1 cellular context compared by ENCODE assay signal in the genomic region with DNA sequence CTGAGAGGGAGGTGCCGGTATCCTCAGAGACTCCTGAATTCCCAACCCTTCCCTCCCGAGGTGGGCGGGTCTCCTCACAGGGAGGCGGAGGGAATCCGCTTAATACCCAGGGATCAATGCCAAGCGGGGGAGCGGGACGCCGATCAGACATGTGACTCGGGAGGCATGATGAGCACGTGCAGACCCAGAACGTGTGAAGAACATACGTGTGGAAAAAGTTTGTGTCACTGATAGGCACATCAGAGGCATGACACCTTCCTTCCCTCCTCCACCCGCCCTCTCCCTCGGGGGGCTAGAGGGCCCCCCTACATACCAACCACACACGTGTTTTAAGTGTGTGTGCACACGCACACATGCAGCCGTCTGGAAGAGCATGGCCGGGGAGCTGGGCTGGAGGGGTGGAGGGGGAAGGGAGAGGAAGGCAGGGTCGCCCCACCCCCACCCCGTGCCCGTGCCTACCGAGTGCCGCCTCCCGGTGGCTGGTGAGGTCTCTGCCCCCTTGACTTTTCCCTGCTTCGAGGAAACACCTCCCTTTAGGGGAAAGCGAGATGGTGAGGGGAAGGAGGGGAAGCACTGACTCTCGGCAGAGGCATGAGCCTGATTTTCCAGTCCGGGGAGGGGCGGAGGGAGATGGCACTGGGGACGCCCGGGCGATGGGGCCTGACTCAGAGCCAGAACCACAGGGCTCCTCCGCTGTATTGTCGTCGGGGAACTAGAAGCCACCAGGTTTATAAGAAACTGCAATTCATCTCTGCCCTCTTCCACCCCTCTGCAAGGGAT.
TF ChIP-seq lines count a peak whose summit lies in the region.

No MANE protein-coding gene starts in this region.

TF ChIP-seq in H1, 55 proteins besides CTCF, POLR2A, EP300 and RAD21:
- TF ChIP-seq POU5F1 (IDR thresholded peaks at IDR 0.05; ENCODE audit: low read depth, low read length), result no peak
- TF ChIP-seq FOSL1 (IDR thresholded peaks at IDR 0.05; ENCODE audit: insufficient read depth, low read depth, low read length), result no peak
- TF ChIP-seq RNF2 (IDR thresholded peaks at IDR 0.05; ENCODE audit: borderline replicate concordance, low read depth, low read length, missing control alignments, poor library complexity, severe bottlenecking), result peak; percentile 67
- 0 out of 2 replicates have a peak, but pooled peaks have one; percentile 27 for TF ChIP-seq SP4 (IDR thresholded peaks at IDR 0.05; ENCODE audit: low read length)
- TF ChIP-seq, protein P1, sequence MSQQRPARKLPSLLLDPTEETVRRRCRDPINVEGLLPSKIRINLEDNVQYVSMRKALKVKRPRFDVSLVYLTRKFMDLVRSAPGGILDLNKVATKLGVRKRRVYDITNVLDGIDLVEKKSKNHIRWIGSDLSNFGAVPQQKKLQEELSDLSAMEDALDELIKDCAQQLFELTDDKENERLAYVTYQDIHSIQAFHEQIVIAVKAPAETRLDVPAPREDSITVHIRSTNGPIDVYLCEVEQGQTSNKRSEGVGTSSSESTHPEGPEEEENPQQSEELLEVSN (IDR thresholded peaks at IDR 0.05), result peak; percentile 100
- TF ChIP-seq, protein P2, sequence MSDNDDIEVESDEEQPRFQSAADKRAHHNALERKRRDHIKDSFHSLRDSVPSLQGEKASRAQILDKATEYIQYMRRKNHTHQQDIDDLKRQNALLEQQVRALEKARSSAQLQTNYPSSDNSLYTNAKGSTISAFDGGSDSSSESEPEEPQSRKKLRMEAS (IDR thresholded peaks at IDR 0.05), result peak; percentile 100
- TF ChIP-seq CBX5 (IDR thresholded peaks at IDR 0.05; ENCODE audit: low read depth, low read length), result no peak
- peak; percentile 7; the same call in 1 of the 2 replicates for TF ChIP-seq KDM1A (IDR thresholded peaks at IDR 0.05; ENCODE audit: borderline replicate concordance, low read length)
- TF ChIP-seq, protein P3, sequence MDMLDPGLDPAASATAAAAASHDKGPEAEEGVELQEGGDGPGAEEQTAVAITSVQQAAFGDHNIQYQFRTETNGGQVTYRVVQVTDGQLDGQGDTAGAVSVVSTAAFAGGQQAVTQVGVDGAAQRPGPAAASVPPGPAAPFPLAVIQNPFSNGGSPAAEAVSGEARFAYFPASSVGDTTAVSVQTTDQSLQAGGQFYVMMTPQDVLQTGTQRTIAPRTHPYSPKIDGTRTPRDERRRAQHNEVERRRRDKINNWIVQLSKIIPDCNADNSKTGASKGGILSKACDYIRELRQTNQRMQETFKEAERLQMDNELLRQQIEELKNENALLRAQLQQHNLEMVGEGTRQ (IDR thresholded peaks at IDR 0.05; ENCODE audit: low read length), result peak; percentile 64
